1 cellular context compared by ENCODE assay signal in the genomic region with DNA sequence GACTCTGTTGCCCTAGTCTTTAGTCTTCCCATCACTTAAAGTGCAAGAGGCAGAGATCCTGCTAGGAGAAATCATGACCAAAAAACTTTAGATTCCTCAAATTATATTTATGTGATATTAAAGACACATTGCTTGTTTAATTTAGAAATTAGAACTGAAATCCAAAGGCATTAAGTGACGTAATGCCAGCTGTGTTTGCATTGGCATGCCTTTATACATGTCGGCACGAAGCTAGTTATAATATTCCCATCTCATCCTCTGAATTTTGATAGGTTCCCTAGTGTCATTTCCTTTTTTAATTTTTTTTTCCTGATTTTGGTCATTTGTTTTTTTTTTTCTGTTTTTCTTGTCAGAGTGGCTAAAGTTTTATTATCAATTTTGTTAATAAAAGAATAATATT.
TF ChIP-seq lines count a peak whose summit lies in the region.

No MANE protein-coding gene starts in this region.

TF ChIP-seq in GM23338, 12 proteins besides CTCF, POLR2A, EP300 and RAD21 (continued from another document):
- TF ChIP-seq, protein P1, sequence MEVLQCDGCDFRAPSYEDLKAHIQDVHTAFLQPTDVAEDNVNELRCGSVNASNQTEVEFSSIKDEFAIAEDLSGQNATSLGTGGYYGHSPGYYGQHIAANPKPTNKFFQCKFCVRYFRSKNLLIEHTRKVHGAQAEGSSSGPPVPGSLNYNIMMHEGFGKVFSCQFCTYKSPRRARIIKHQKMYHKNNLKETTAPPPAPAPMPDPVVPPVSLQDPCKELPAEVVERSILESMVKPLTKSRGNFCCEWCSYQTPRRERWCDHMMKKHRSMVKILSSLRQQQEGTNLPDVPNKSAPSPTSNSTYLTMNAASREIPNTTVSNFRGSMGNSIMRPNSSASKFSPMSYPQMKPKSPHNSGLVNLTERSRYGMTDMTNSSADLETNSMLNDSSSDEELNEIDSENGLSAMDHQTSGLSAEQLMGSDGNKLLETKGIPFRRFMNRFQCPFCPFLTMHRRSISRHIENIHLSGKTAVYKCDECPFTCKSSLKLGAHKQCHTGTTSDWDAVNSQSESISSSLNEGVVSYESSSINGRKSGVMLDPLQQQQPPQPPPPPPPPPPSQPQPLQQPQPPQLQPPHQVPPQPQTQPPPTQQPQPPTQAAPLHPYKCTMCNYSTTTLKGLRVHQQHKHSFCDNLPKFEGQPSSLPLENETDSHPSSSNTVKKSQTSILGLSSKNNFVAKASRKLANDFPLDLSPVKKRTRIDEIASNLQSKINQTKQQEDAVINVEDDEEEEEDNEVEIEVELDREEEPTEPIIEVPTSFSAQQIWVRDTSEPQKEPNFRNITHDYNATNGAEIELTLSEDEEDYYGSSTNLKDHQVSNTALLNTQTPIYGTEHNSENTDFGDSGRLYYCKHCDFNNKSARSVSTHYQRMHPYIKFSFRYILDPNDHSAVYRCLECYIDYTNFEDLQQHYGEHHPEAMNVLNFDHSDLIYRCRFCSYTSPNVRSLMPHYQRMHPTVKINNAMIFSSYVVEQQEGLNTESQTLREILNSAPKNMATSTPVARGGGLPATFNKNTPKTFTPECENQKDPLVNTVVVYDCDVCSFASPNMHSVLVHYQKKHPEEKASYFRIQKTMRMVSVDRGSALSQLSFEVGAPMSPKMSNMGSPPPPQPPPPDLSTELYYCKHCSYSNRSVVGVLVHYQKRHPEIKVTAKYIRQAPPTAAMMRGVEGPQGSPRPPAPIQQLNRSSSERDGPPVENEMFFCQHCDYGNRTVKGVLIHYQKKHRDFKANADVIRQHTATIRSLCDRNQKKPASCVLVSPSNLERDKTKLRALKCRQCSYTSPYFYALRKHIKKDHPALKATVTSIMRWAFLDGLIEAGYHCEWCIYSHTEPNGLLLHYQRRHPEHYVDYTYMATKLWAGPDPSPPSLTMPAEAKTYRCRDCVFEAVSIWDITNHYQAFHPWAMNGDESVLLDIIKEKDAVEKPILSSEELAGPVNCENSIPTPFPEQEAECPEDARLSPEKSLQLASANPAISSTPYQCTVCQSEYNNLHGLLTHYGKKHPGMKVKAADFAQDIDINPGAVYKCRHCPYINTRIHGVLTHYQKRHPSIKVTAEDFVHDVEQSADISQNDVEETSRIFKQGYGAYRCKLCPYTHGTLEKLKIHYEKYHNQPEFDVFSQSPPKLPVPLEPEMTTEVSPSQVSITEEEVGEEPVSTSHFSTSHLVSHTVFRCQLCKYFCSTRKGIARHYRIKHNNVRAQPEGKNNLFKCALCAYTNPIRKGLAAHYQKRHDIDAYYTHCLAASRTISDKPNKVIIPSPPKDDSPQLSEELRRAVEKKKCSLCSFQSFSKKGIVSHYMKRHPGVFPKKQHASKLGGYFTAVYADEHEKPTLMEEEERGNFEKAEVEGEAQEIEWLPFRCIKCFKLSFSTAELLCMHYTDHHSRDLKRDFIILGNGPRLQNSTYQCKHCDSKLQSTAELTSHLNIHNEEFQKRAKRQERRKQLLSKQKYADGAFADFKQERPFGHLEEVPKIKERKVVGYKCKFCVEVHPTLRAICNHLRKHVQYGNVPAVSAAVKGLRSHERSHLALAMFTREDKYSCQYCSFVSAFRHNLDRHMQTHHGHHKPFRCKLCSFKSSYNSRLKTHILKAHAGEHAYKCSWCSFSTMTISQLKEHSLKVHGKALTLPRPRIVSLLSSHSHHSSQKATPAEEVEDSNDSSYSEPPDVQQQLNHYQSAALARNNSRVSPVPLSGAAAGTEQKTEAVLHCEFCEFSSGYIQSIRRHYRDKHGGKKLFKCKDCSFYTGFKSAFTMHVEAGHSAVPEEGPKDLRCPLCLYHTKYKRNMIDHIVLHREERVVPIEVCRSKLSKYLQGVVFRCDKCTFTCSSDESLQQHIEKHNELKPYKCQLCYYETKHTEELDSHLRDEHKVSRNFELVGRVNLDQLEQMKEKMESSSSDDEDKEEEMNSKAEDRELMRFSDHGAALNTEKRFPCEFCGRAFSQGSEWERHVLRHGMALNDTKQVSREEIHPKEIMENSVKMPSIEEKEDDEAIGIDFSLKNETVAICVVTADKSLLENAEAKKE (CRISPR knock-in tag; IDR thresholded peaks at IDR 0.05), result no peak
- TF ChIP-seq, protein P2, sequence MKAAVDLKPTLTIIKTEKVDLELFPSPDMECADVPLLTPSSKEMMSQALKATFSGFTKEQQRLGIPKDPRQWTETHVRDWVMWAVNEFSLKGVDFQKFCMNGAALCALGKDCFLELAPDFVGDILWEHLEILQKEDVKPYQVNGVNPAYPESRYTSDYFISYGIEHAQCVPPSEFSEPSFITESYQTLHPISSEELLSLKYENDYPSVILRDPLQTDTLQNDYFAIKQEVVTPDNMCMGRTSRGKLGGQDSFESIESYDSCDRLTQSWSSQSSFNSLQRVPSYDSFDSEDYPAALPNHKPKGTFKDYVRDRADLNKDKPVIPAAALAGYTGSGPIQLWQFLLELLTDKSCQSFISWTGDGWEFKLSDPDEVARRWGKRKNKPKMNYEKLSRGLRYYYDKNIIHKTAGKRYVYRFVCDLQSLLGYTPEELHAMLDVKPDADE (IDR thresholded peaks at IDR 0.05), result no peak
- no peak for TF ChIP-seq EZH2phosphoT487 (IDR thresholded peaks at IDR 0.05; ENCODE audit: unreplicated experiment)
